9 cellular contexts compared by ENCODE assay signal in genomic region chr1:237032029-237032428, GRCh38. TPM values are rescaled to one million over a fixed set of nuclear protein-coding genes. Genes with fewer than 3 reads are reported as not detected.
A peak's percentile ranks its signal among the peaks of the same experiment; 100 is the strongest.
DNase-seq lines count a peak whose midpoint lies in the region; ATAC-seq and TF ChIP-seq lines count a peak whose summit lies in the region.
"Had no signal": no experiment of that assay in that cellular context is flagged by ENCODE, and none has a peak within 500 bp of the region (broad histone marks: within the 10 kb centered on the region; RNA-seq: fewer than 3 reads in every experiment).

No MANE protein-coding gene starts in this region.

- intact Hi-C loops in upper lobe of right lung (cut with DNase I) (loop anchor here (10.0 kb wide), 1 partner anchor 363 kb away; no protein-coding TSS in a partner anchor), lower leg skin (cut with DNase I; ENCODE audit: low total_unique reads) (no loop called here)

- no peak overlapping the region for H3K4me3 ChIP-seq in upper lobe of right lung
- H3K4me3 ChIP-seq in lower leg skin (ENCODE audit: low read depth, poor library complexity, severe bottlenecking) = no peak overlapping the region

- peak; percentile 90 for ATAC-seq in GM19438 (IDR thresholded peaks at IDR 0.05; ENCODE audit: low read depth, unreplicated experiment)
- ATAC-seq in HG02973 (IDR thresholded peaks at IDR 0.05; ENCODE audit: unreplicated experiment) = peak; percentile 91
- peak; percentile 67 for ATAC-seq in upper lobe of right lung

- no peak for TF ChIP-seq CTCF in upper lobe of right lung (IDR thresholded peaks at IDR 0.05)
- no peak for TF ChIP-seq CTCF in lower leg skin (IDR thresholded peaks at IDR 0.05)

- peak; percentile 15 for DNase-seq in RPMI7951 (ENCODE audit: low read depth)
- no peak for DNase-seq in upper lobe of right lung
- no peak for DNase-seq in activated T-cell treated with anti-CD3 and anti-CD28 coated beads for 4 hours
- no peak for DNase-seq in NCI-H2196 (lab: John Stamatoyannopoulos, UW; ENCODE audit: unreplicated experiment)
- no peak for DNase-seq in lower leg skin (ENCODE audit: low spot score in 2 of 2)
- DNase-seq: NCI-H1048 had no signal

- 31 to 39% methylated on average over 7 of the region's 7 CpGs for WGBS in lower leg skin, 2 donors

- no peaks in the 10 kb centered on the region for H3K9me3 ChIP-seq in upper lobe of right lung

- peaks cover 11% of the 10 kb centered on the region for H3K4me1 ChIP-seq in upper lobe of right lung

- TF ChIP-seq POLR2A in lower leg skin (IDR thresholded peaks at IDR 0.05) = no peak

- no peaks in the 10 kb centered on the region for H3K36me3 ChIP-seq in upper lobe of right lung

- H3K27ac ChIP-seq in upper lobe of right lung = peak overlapping the region; percentile 31

- H3K27me3 ChIP-seq in upper lobe of right lung = no peaks in the 10 kb centered on the region

RNA-seq across cellular contexts. Expression of gene RYR2, which starts 10.0 kb away (rescaled TPM):
- under 0.01 TPM in 1 of 2 replicates, not detected in the other for total RNA-seq in RPMI7951 (2014; rRNA removed; shearing (Covaris generic))
- total RNA-seq in upper lobe of right lung (7.8 TPM), lower leg skin (under 1 TPM; 0.19 to 0.97 (median 0.66) TPM)

RNA-seq across cellular contexts. Expression of gene MT1HL1, which starts 27.8 kb away (rescaled TPM):
- not detected in 2 replicates for total RNA-seq in RPMI7951 (2014; rRNA removed; shearing (Covaris generic))
- total RNA-seq in upper lobe of right lung (not detected), lower leg skin (not detected)
- total RNA-seq: T-helper 2 cell treated with Interferon-gamma antibody and Interleukin-4, amounts not matched to agents 100 ng/mL and 5 ng/mL, for 36 hours had no signal
